ENCODE assay signal across 19 cellular contexts in the genomic region with DNA sequence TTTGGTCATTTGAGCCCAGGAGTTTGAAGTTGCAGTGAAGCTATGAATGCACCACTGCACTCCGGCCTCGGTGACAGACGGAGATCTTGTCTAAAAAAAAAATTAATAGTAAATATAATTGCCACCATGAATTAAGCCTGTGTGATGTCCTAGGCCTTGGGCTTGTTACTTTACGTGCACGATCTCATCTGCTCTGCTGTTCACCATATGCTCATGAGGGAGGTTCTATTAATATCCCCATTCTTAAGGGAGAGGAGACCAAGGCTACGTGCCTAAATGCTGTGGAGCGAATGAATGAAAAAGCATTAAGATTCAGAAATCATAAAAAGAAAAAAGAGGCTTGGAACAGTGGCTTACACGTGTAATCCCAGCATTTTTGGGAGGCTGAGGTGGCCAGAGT. TPM values are rescaled to one million over a fixed set of nuclear protein-coding genes. Genes with fewer than 3 reads are reported as not detected.
DNase-seq lines count a peak whose midpoint lies in the region; ATAC-seq and TF ChIP-seq lines count a peak whose summit lies in the region.
"Had no signal": no experiment of that assay in that cellular context is flagged by ENCODE, and none has a peak within 500 bp of the region (broad histone marks: within the 10 kb centered on the region; RNA-seq: fewer than 3 reads in every experiment).

No MANE protein-coding gene starts in this region.

- peak overlapping the region; percentile 26; the same call in 1 of the 2 replicates for H3K4me3 Mint-ChIP-seq in HFFc6

- ATAC-seq in GM18909 (IDR thresholded peaks at IDR 0.05; ENCODE audit: poor library complexity, unreplicated experiment): no peak
- ATAC-seq: GM12878, SK-N-SH treated with all-trans-retinoic acid at 6 μM for 48 hours had no signal

- no peak for TF ChIP-seq EP300 in sigmoid colon (IDR thresholded peaks at IDR 0.05)

- H3K36me3 ChIP-seq in BLaER1 (no peaks in the 10 kb centered on the region), sigmoid colon (no peaks in the 10 kb centered on the region), hepatocyte (replicated peaks; ENCODE audit: insufficient read depth, low read depth) (no peaks in the 10 kb centered on the region)

- H3K27ac Mint-ChIP-seq in HFFc6: peak overlapping the region; percentile 35; the same call in 1 of the 2 replicates

- H3K27me3 ChIP-seq in BLaER1 (no peaks in the 10 kb centered on the region), sigmoid colon (no peaks in the 10 kb centered on the region), hepatocyte (no peaks in the 10 kb centered on the region)

- no peaks in the 10 kb centered on the region for H3K9me3 ChIP-seq in BLaER1
- no peaks in the 10 kb centered on the region for H3K9me3 ChIP-seq in sigmoid colon
- H3K9me3 ChIP-seq in hepatocyte (ENCODE audit: low read depth): no peaks in the 10 kb centered on the region

- no peak for TF ChIP-seq POLR2A in sigmoid colon (IDR thresholded peaks at IDR 0.05)

- DNase-seq in HFFc6 (no peak), epidermal melanocyte (ENCODE audit: insufficient read length, low spot score) (peak; percentile 4), sigmoid colon (peak; percentile 35), hepatocyte (ENCODE audit: low spot score) (no peak)
- no peak for DNase-seq in activated T-cell treated with anti-CD3 and anti-CD28 coated beads, Interleukin-2, amount 50 U/mL, for 48 hours
- DNase-seq: ACHN, DMS153, GF-D8, NCI-H1105 treated with DMSO at 0.1 percent for 48 hours, NCI-H187, NCI-H345, NCI-H524 treated with DMSO at 0.1 percent for 48 hours, SIG-M5 had no signal

- H3K4me3 ChIP-seq in BLaER1 (peak overlapping the region; percentile 48), sigmoid colon (no peak overlapping the region), hepatocyte (no peak overlapping the region)
- H3K4me3 ChIP-seq: GM12878 had no signal

- H2AFZ ChIP-seq in hepatocyte: no peak overlapping the region

- no peak for TF ChIP-seq CTCF in HFFc6 (IDR thresholded peaks at IDR 0.05)
- no peak for TF ChIP-seq CTCF in sigmoid colon (IDR thresholded peaks at IDR 0.05)
- no peak for TF ChIP-seq CTCF in hepatocyte (IDR thresholded peaks at IDR 0.05; ENCODE audit: poor library complexity)

- H4K20me1 ChIP-seq in BLaER1 (peaks cover 19% of the 10 kb centered on the region; the same call in 1 of the 2 replicates), hepatocyte (ENCODE audit: insufficient read depth, poor library complexity, severe bottlenecking) (no peaks in the 10 kb centered on the region)

- H3K79me2 ChIP-seq in hepatocyte: peaks cover 23% of the 10 kb centered on the region

- WGBS in sigmoid colon, 2 donors: 89 to 91% methylated on average over 8 of the region's 8 CpGs
- 94% methylated on average over 8 of the region's 8 CpGs for WGBS in hepatocyte (ENCODE audit: low lambda C conversion rate, missing lambda C conversion rate)

- peak overlapping the region; percentile 66 for H3K9ac ChIP-seq in BLaER1

- H3K4me2 ChIP-seq in BLaER1 (peak overlapping the region; percentile 90), hepatocyte (no peak overlapping the region)

- H3K4me1 ChIP-seq in BLaER1: peaks cover 80% of the 10 kb centered on the region
- peaks cover 0 to 39% (median 35%) of the 10 kb centered on the region in 4 donors for H3K4me1 ChIP-seq in sigmoid colon
- peaks cover 16% of the 10 kb centered on the region for H3K4me1 ChIP-seq in hepatocyte (ENCODE audit: insufficient read depth)

- peaks cover 42% of the 10 kb centered on the region for H3K4me1 Mint-ChIP-seq in HFFc6 (ENCODE audit: low read depth)

- intact Hi-C loops in sigmoid colon (cut with DNase I): no loop called here

- peak overlapping the region; percentile 79 for H3K27ac ChIP-seq in BLaER1
- H3K27ac ChIP-seq in sigmoid colon: no peak overlapping the region
- H3K27ac ChIP-seq in hepatocyte: no peak overlapping the region

- no peaks in the 10 kb centered on the region for H3K9me2 ChIP-seq in hepatocyte (replicated peaks; ENCODE audit: insufficient read depth)

- H3K27me3 Mint-ChIP-seq in HFFc6 (ENCODE audit: insufficient read depth): no peaks in the 10 kb centered on the region

- no peaks in the 10 kb centered on the region for H3K9me3 Mint-ChIP-seq in HFFc6

- H3K36me3 Mint-ChIP-seq in HFFc6 (ENCODE audit: low read depth): no peaks in the 10 kb centered on the region

RNA-seq across cellular contexts. Expression of gene ATG2A, which starts 2.6 kb away (rescaled TPM):
- total RNA-seq in HFFc6 (2021; fragmentation: NEBNext Ultra II Directional; extraction: Animal tissue kit (Norgen Biotek cat#: 25700)): 10 to 100 TPM; 19.0 to 21.7 (median 20.0) TPM
- total RNA-seq in sigmoid colon (10 to 100 TPM; 12.1 to 22.7 (median 14.4) TPM), hepatocyte (16.4 and 18.1 TPM in 2 replicates)
- polyA plus RNA-seq in sigmoid colon (10 to 100 TPM; 13.2 to 27.6 (median 19.4) TPM), hepatocyte (11.7 and 17.0 TPM in 2 replicates)

RNA-seq across cellular contexts. Expression of gene PPP2R5B, which starts 4.9 kb away (rescaled TPM):
- total RNA-seq in HFFc6 (2021; fragmentation: NEBNext Ultra II Directional; extraction: Animal tissue kit (Norgen Biotek cat#: 25700)): 10 to 100 TPM; 16.2 to 28.1 (median 19.6) TPM
- total RNA-seq in sigmoid colon: 10 to 100 TPM; 17.8 to 27.3 (median 21.3) TPM
- 10 to 100 TPM; 15.6 to 23.4 (median 18.1) TPM for polyA plus RNA-seq in sigmoid colon
- total RNA-seq in hepatocyte: 15.8 and 16.9 TPM in 2 replicates
- polyA plus RNA-seq in hepatocyte: 16.2 and 19.5 TPM in 2 replicates

RNA-seq across cellular contexts. Expression of gene GPHA2, which starts 16.1 kb away (rescaled TPM):
- total RNA-seq in HFFc6 (2021; fragmentation: NEBNext Ultra II Directional; extraction: Animal tissue kit (Norgen Biotek cat#: 25700)): not detected
- 1 to 10 TPM in 1 of 4 donors, not detected in 3; 2.9 TPM for total RNA-seq in sigmoid colon
- polyA plus RNA-seq in sigmoid colon: under 1 TPM in 1 of 3 donors, not detected in 2; 0.47 TPM
- total RNA-seq in hepatocyte: 2.0 TPM in 1 of 2 replicates, not detected in the other
- polyA plus RNA-seq in hepatocyte: not detected in 2 replicates
- total RNA-seq: Daoy, GM12878, RPMI7951 had no signal
- polyA plus RNA-seq: GM12878 had no signal

RNA-seq across cellular contexts. Expression of gene EHD1, which starts 41.2 kb away (rescaled TPM):
- total RNA-seq in HFFc6 (2021; fragmentation: NEBNext Ultra II Directional; extraction: Animal tissue kit (Norgen Biotek cat#: 25700)): 100 to 1,000 TPM; 189 to 227 (median 197) TPM
- total RNA-seq in sigmoid colon (10 to 100 TPM; 38.5 to 73.1 (median 44.1) TPM), hepatocyte (44.8 and 52.4 TPM in 2 replicates)
- polyA plus RNA-seq in sigmoid colon (10 to 100 TPM; 27.0 to 54.0 (median 29.4) TPM), hepatocyte (66.6 and 69.5 TPM in 2 replicates)

RNA-seq across cellular contexts. Expression of gene MAJIN, which starts 52.3 kb away (rescaled TPM):
- total RNA-seq in HFFc6 (2021; fragmentation: NEBNext Ultra II Directional; extraction: Animal tissue kit (Norgen Biotek cat#: 25700)): not detected
- total RNA-seq in sigmoid colon: not detected
- under 1 TPM in 1 of 3 donors, not detected in 2; 0.25 TPM for polyA plus RNA-seq in sigmoid colon
- total RNA-seq in hepatocyte: not detected in 2 replicates
- not detected in 2 replicates for polyA plus RNA-seq in hepatocyte
- total RNA-seq: Daoy, GM12878, RPMI7951 had no signal

Comparison
In these comparisons a context has a peak if more than half of its experiments do, and no peak if none do; other contexts are left out.
1. DNase-seq: peak in epidermal melanocyte (single experiment) and sigmoid colon (single experiment); none in HFFc6 (single experiment), hepatocyte (single experiment) and activated T-cell treated with anti-CD3 and anti-CD28 coated beads, Interleukin-2, amount 50 U/mL, for 48 hours (0 of 2).